Comparison of ENCODE assay signal across 8 cellular contexts in genomic region chr18:21489119-21489750, GRCh38.
DNase-seq lines count a peak whose midpoint lies in the region; TF ChIP-seq lines count a peak whose summit lies in the region.

No MANE protein-coding gene starts in this region.

- H3K36me3 ChIP-seq in SK-N-MC (ENCODE audit: insufficient read depth, low read length) = no peaks in the 10 kb centered on the region

- TF ChIP-seq CTCF in AG04449 (IDR thresholded peaks at IDR 0.05; ENCODE audit: insufficient read depth, low read length, missing control alignments) (peak; percentile 68), GM12864 (IDR thresholded peaks at IDR 0.05; ENCODE audit: low read depth, low read length, missing control alignments) (peak; percentile 80)

- no peak overlapping the region for H3K4me3 ChIP-seq in AG04449 (ENCODE audit: low read depth, low read length)
- no peak overlapping the region for H3K4me3 ChIP-seq in GM12864 (ENCODE audit: low read depth, low read length)
- H3K4me3 ChIP-seq in SK-N-MC = no peak overlapping the region

- DNase-seq in AG04449 (ENCODE audit: low read depth, low spot score) (peak; percentile 9), GM12864 (ENCODE audit: low read depth) (peak; percentile 16), LoVo (ENCODE audit: low spot score) (peak; percentile 20), SK-N-MC (ENCODE audit: low read depth, low spot score) (peak; percentile 14), erythroblast (lab: John Stamatoyannopoulos, UW) (peak; percentile 67 to 84), myocyte (ENCODE audit: low read depth) (peak; percentile 62), ureter (ENCODE audit: low spot score) (no peak), T1000 (lab: John Stamatoyannopoulos, UW) (no peak)

- POLR2A ChIA-PET in AG04449 (lab: Yijun Ruan, JAX) = no interaction called here

- TF ChIP-seq POLR2A in erythroblast (IDR thresholded peaks at IDR 0.05; ENCODE audit: low read length) = no peak

- H3K9me3 ChIP-seq in SK-N-MC (ENCODE audit: low read depth, low read length) = no peaks in the 10 kb centered on the region

- CTCF ChIA-PET in AG04449 (lab: Yijun Ruan, JAX) = interaction anchor here (0.7 to 3.9 kb wide), 21 partner anchors 9 to 466 kb away, joined by 3 to 22 read pairs (median 6); partner anchors contain the start of gene ESCO1

- no peak overlapping the region for H3K9ac ChIP-seq in SK-N-MC (ENCODE audit: insufficient read length)

- H3K27ac ChIP-seq in SK-N-MC = no peak overlapping the region

Comparison
In these comparisons a context has a peak if more than half of its experiments do, and no peak if none do; other contexts are left out.
1. DNase-seq: peak in AG04449 (single experiment), GM12864 (single experiment), LoVo (single experiment), SK-N-MC (single experiment), erythroblast (2 of 2) and myocyte (single experiment); none in ureter (single experiment) and T1000 (single experiment).